Comparison of ENCODE assay signal across 16 cellular contexts in genomic region chr2:172998547-172998946, GRCh38.
DNase-seq lines count a peak whose midpoint lies in the region; ATAC-seq and TF ChIP-seq lines count a peak whose summit lies in the region.
"Had no signal": no experiment of that assay in that cellular context is flagged by ENCODE, and none has a peak within 500 bp of the region (broad histone marks: within the 10 kb centered on the region; RNA-seq: fewer than 3 reads in every experiment).

No MANE protein-coding gene starts in this region.

- H3K36me3 ChIP-seq in brain microvascular endothelial cell (replicated peaks) = no peaks in the 10 kb centered on the region
- no peaks in the 10 kb centered on the region for H3K36me3 ChIP-seq in WERI-Rb-1
- H3K36me3 ChIP-seq: BE2C, HAP-1 had no signal

- H3K4me1 ChIP-seq in foreskin keratinocyte = peaks cover 12% of the 10 kb centered on the region
- H3K4me1 ChIP-seq: BE2C had no signal

- H3K27ac ChIP-seq in foreskin keratinocyte = no peak overlapping the region
- H3K27ac ChIP-seq in brain microvascular endothelial cell = no peak overlapping the region
- no peak overlapping the region for H3K27ac ChIP-seq in WERI-Rb-1
- H3K27ac ChIP-seq: SK-N-MC had no signal

- H3K9me3 ChIP-seq in WERI-Rb-1 (ENCODE audit: severe bottlenecking) = no peaks in the 10 kb centered on the region
- H3K9me3 ChIP-seq: BE2C, HAP-1 had no signal

- H3K4me3 ChIP-seq in brain microvascular endothelial cell (ENCODE audit: low read depth, low read length) (no peak overlapping the region), WERI-Rb-1 (ENCODE audit: low read depth, low read length) (no peak overlapping the region)
- H3K4me3 ChIP-seq: HAP-1, SK-N-MC had no signal

- no peaks in the 10 kb centered on the region for H3K36me3 Mint-ChIP-seq in activated CD8-positive, alpha-beta memory T cell treated with anti-CD3 and anti-CD28 coated beads, Interleukin-2, amount 10 ng/mL, durations not matched to agents 7 days and 5 days

- no peaks in the 10 kb centered on the region for H3K9me3 Mint-ChIP-seq in activated CD8-positive, alpha-beta memory T cell treated with anti-CD3 and anti-CD28 coated beads, Interleukin-2, amount 10 ng/mL, durations not matched to agents 7 days and 5 days (ENCODE audit: low read depth)
- H3K9me3 Mint-ChIP-seq: CD4-positive, alpha-beta T cell had no signal

- H3K4me1 Mint-ChIP-seq in activated CD8-positive, alpha-beta memory T cell treated with anti-CD3 and anti-CD28 coated beads, Interleukin-2, amount 10 ng/mL, durations not matched to agents 7 days and 5 days = no peaks in the 10 kb centered on the region

- H3K27me3 ChIP-seq in foreskin keratinocyte = no peaks in the 10 kb centered on the region
- no peaks in the 10 kb centered on the region for H3K27me3 ChIP-seq in brain microvascular endothelial cell (replicated peaks)
- no peaks in the 10 kb centered on the region for H3K27me3 ChIP-seq in WERI-Rb-1 (ENCODE audit: insufficient read depth, low read depth, severe bottlenecking)
- H3K27me3 ChIP-seq: BE2C had no signal

- H3K27me3 Mint-ChIP-seq in activated CD8-positive, alpha-beta memory T cell treated with anti-CD3 and anti-CD28 coated beads, Interleukin-2, amount 10 ng/mL, durations not matched to agents 7 days and 5 days = peaks cover 51% of the 10 kb centered on the region

- no peak overlapping the region for H3K27ac Mint-ChIP-seq in activated CD8-positive, alpha-beta memory T cell treated with anti-CD3 and anti-CD28 coated beads, Interleukin-2, amount 10 ng/mL, durations not matched to agents 7 days and 5 days
- H3K27ac Mint-ChIP-seq: CD4-positive, alpha-beta T cell had no signal

- in situ Hi-C loops in brain microvascular endothelial cell (cut with HindIII; ENCODE audit: low pct_ligation_motif_present, low sequenced_read_pairs) = no loop called here

- CTCF ChIA-PET in activated CD8-positive, alpha-beta memory T cell treated with anti-CD3 and anti-CD28 coated beads, Interleukin-2, amount 10 ng/mL, durations not matched to agents 7 days and 5 days (lab: Charles Lee) = interaction anchor here (1.0 kb wide), 1 partner anchor 29 kb away, joined by 3 read pairs; no protein-coding TSS in a partner anchor

- no peak for ATAC-seq in foreskin keratinocyte
- no peak for ATAC-seq in activated CD8-positive, alpha-beta memory T cell treated with anti-CD3 and anti-CD28 coated beads, Interleukin-2, amount 10 ng/mL, durations not matched to agents 7 days and 5 days

- peak; percentile 61 for DNase-seq in HT-29 (ENCODE audit: low spot score)
- DNase-seq in amniotic epithelial cell (ENCODE audit: low read depth) = peak; percentile 44
- peak; percentile 58 to 64 for DNase-seq in foreskin keratinocyte
- no peak for DNase-seq in brain microvascular endothelial cell
- no peak for DNase-seq in activated CD8-positive, alpha-beta memory T cell treated with anti-CD3 and anti-CD28 coated beads, Interleukin-2, amount 10 ng/mL, durations not matched to agents 7 days and 5 days
- no peak for DNase-seq in activated T-cell treated with anti-CD3 and anti-CD28 coated beads for 4 hours
- no peak for DNase-seq in WERI-Rb-1
- DNase-seq: BE2C; CD4-positive, alpha-beta T cell; Kasumi-1; NCI-H1930; NCI-H2171; NCI-H446; NK-92 treated with Interleukin-12 subunit alpha and Interleukin-12 subunit beta, amount 100 ng/mL, for 24 hours had no signal

- TF ChIP-seq CTCF in foreskin keratinocyte (conservative IDR thresholded peaks at IDR 0.05) (no peak), brain microvascular endothelial cell (IDR thresholded peaks at IDR 0.05; ENCODE audit: low read depth, low read length, missing control alignments) (no peak), WERI-Rb-1 (IDR thresholded peaks at IDR 0.05; ENCODE audit: low read depth, low read length) (no peak)

- no peak overlapping the region for H3K4me3 Mint-ChIP-seq in activated CD8-positive, alpha-beta memory T cell treated with anti-CD3 and anti-CD28 coated beads, Interleukin-2, amount 10 ng/mL, durations not matched to agents 7 days and 5 days
- H3K4me3 Mint-ChIP-seq: CD4-positive, alpha-beta T cell had no signal

Comparison
In these comparisons a context has a peak if more than half of its experiments do, and no peak if none do; other contexts are left out.
1. DNase-seq: peak in HT-29 (single experiment), amniotic epithelial cell (single experiment) and foreskin keratinocyte (2 of 2); none in brain microvascular endothelial cell (single experiment), activated CD8-positive, alpha-beta memory T cell treated with anti-CD3 and anti-CD28 coated beads, Interleukin-2, amount 10 ng/mL, durations not matched to agents 7 days and 5 days (single experiment), activated T-cell treated with anti-CD3 and anti-CD28 coated beads for 4 hours (single experiment) and WERI-Rb-1 (single experiment).